11 cellular contexts compared by ENCODE assay signal in the genomic region with DNA sequence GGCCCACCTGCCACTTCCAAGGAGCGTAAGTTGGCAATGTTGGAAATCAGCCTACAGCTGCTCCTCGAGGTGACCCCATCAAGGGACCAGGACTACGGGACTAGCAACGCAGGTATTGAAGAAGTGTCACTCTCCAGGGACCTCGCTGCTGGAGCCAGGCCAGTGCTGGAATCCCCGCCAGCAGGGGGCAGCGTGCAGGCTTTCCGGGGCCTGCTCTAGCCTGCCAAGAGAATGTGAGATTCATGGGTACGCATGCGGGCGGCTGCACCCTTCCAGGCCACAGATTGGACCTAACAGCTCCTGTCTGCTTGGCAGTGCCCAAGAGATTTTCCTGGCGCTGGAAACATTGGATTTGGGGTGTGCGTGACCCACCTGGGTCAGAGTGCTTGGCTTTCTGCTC.
A peak's percentile ranks its signal among the peaks of the same experiment; 100 is the strongest.
DNase-seq lines count a peak whose midpoint lies in the region; ATAC-seq, FAIRE-seq and TF ChIP-seq lines count a peak whose summit lies in the region.
"Had no signal": no experiment of that assay in that cellular context is flagged by ENCODE, and none has a peak within 500 bp of the region (broad histone marks: within the 10 kb centered on the region; RNA-seq: fewer than 3 reads in every experiment).

No MANE protein-coding gene starts in this region.

- no peak overlapping the region for H2AFZ ChIP-seq in SU-DHL-6 (ENCODE audit: low read depth, low read length, severe bottlenecking)

- H3K4me2 ChIP-seq in SU-DHL-6 (ENCODE audit: low read depth, low read length, poor library complexity, severe bottlenecking): no peak overlapping the region

- POLR2A ChIA-PET in AG04450 (lab: Yijun Ruan, JAX): no interaction called here

- no peaks in the 10 kb centered on the region for H3K9me3 Mint-ChIP-seq in activated T-helper 1 cell treated with anti-CD3 and anti-CD28 coated beads, Interleukin-12 subunit alpha, Interleukin-12 subunit beta, Interleukin-2, Interleukin-4 antibody, amounts not matched to agents 30 ng/mL and 10 ng/mL and 1 ng/mL, durations not matched to agents 14 hours and 24 hours and 36 hours

- H3K27me3 Mint-ChIP-seq in activated T-helper 1 cell treated with anti-CD3 and anti-CD28 coated beads, Interleukin-12 subunit alpha, Interleukin-12 subunit beta, Interleukin-2, Interleukin-4 antibody, amounts not matched to agents 30 ng/mL and 10 ng/mL and 1 ng/mL, durations not matched to agents 14 hours and 24 hours and 36 hours (ENCODE audit: insufficient read depth): no peaks in the 10 kb centered on the region

- intact Hi-C loops in activated T-helper 1 cell treated with anti-CD3 and anti-CD28 coated beads, Interleukin-12 subunit alpha, Interleukin-12 subunit beta, Interleukin-2, Interleukin-4 antibody, amounts not matched to agents 30 ng/mL and 10 ng/mL and 1 ng/mL, durations not matched to agents 14 hours and 24 hours and 36 hours (cut with micrococcal nuclease): no loop called here

- no peaks in the 10 kb centered on the region for H3K9me2 ChIP-seq in SU-DHL-6 (replicated peaks; ENCODE audit: insufficient read depth, low read length)

- peak; percentile 22; the same call in 1 of the 2 replicates for TF ChIP-seq CTCF in AG04450 (IDR thresholded peaks at IDR 0.05; ENCODE audit: low read depth, low read length)
- peak; percentile 54 for TF ChIP-seq CTCF in GM12872 (IDR thresholded peaks at IDR 0.05; ENCODE audit: insufficient read depth, low read depth, low read length)
- peak; percentile 27 for TF ChIP-seq CTCF in SU-DHL-6 (IDR thresholded peaks at IDR 0.05; ENCODE audit: insufficient read depth, low read length, poor library complexity, severe bottlenecking)

- H3K4me1 Mint-ChIP-seq in activated T-helper 1 cell treated with anti-CD3 and anti-CD28 coated beads, Interleukin-12 subunit alpha, Interleukin-12 subunit beta, Interleukin-2, Interleukin-4 antibody, amounts not matched to agents 30 ng/mL and 10 ng/mL and 1 ng/mL, durations not matched to agents 14 hours and 24 hours and 36 hours (ENCODE audit: low read depth): no peaks in the 10 kb centered on the region

- H3K4me3 Mint-ChIP-seq in activated T-helper 1 cell treated with anti-CD3 and anti-CD28 coated beads, Interleukin-12 subunit alpha, Interleukin-12 subunit beta, Interleukin-2, Interleukin-4 antibody, amounts not matched to agents 30 ng/mL and 10 ng/mL and 1 ng/mL, durations not matched to agents 14 hours and 24 hours and 36 hours: no peak overlapping the region

- no peaks in the 10 kb centered on the region for H3F3A ChIP-seq in SU-DHL-6 (ENCODE audit: insufficient read depth)

- H3K27ac Mint-ChIP-seq in activated T-helper 1 cell treated with anti-CD3 and anti-CD28 coated beads, Interleukin-12 subunit alpha, Interleukin-12 subunit beta, Interleukin-2, Interleukin-4 antibody, amounts not matched to agents 30 ng/mL and 10 ng/mL and 1 ng/mL, durations not matched to agents 14 hours and 24 hours and 36 hours: no peak overlapping the region

- ATAC-seq in GM18519 (IDR thresholded peaks at IDR 0.05; ENCODE audit: low FRiP score, unreplicated experiment): no peak

- DNase-seq in AG04450 (ENCODE audit: low read depth, low spot score): no peak
- peak; percentile 58 for DNase-seq in iPS-NIHi7 (ENCODE audit: extremely low spot score)
- DNase-seq in RCC 7860 (ENCODE audit: low spot score): no peak
- DNase-seq in activated T-helper 1 cell treated with anti-CD3 and anti-CD28 coated beads, Interleukin-12 subunit alpha, Interleukin-12 subunit beta, Interleukin-2, Interleukin-4 antibody, amounts not matched to agents 30 ng/mL and 10 ng/mL and 1 ng/mL, durations not matched to agents 14 hours and 24 hours and 36 hours (ENCODE audit: low spot score): no peak
- DNase-seq in NCI-H526 treated with DMSO at 0.1 percent for 48 hours (lab: John Stamatoyannopoulos, UW): no peak
- DNase-seq: GDM1, NCI-H510A treated with DMSO at 0.1 percent for 48 hours had no signal

- H3K27ac ChIP-seq in AG04450 (ENCODE audit: low read depth, low read length): no peak overlapping the region
- no peak overlapping the region for H3K27ac ChIP-seq in SU-DHL-6 (ENCODE audit: low read depth, low read length)
- H3K27ac ChIP-seq: ascending aorta had no signal

- H3K27me3 ChIP-seq in AG04450 (ENCODE audit: control insufficient read depth, insufficient read depth, low read length) (no peaks in the 10 kb centered on the region), SU-DHL-6 (ENCODE audit: low read length) (no peaks in the 10 kb centered on the region)
- H3K27me3 ChIP-seq: ascending aorta had no signal

- no peaks in the 10 kb centered on the region for H4K20me1 ChIP-seq in SU-DHL-6 (ENCODE audit: low read depth, low read length)

- H3K4me3 ChIP-seq in AG04450 (ENCODE audit: low read depth, low read length) (no peak overlapping the region), SU-DHL-6 (ENCODE audit: insufficient read depth, low read length, poor library complexity, severe bottlenecking) (no peak overlapping the region)
- H3K4me3 ChIP-seq: ascending aorta had no signal

- no peaks in the 10 kb centered on the region for H3K79me2 ChIP-seq in SU-DHL-6 (ENCODE audit: insufficient read depth, low read length)

- CTCF ChIA-PET in AG04450 (lab: Charles Lee): no interaction called here

- H3K36me3 Mint-ChIP-seq in activated T-helper 1 cell treated with anti-CD3 and anti-CD28 coated beads, Interleukin-12 subunit alpha, Interleukin-12 subunit beta, Interleukin-2, Interleukin-4 antibody, amounts not matched to agents 30 ng/mL and 10 ng/mL and 1 ng/mL, durations not matched to agents 14 hours and 24 hours and 36 hours (ENCODE audit: low read depth): no peaks in the 10 kb centered on the region

- no peaks in the 10 kb centered on the region for H3K36me3 ChIP-seq in SU-DHL-6 (ENCODE audit: low read length)
- H3K36me3 ChIP-seq: ascending aorta had no signal

- H3K9me3 ChIP-seq in AG04450 (ENCODE audit: control insufficient read depth, insufficient read depth, low read length) (peaks cover 5% of the 10 kb centered on the region; the same call in 1 of the 2 replicates), SU-DHL-6 (ENCODE audit: insufficient read depth, low read length) (no peaks in the 10 kb centered on the region)
- H3K9me3 ChIP-seq: ascending aorta had no signal

- H3K9ac ChIP-seq in SU-DHL-6 (ENCODE audit: low read length): no peak overlapping the region

- FAIRE-seq in RCC 7860 (lab: Jason Lieb, UNC): no peak
